Comparison of ENCODE assay signal across 8 cellular contexts in genomic region chr5:79561525-79561893, GRCh38. TPM values are rescaled to one million over a fixed set of nuclear protein-coding genes. Genes with fewer than 3 reads are reported as not detected.
A peak's percentile ranks its signal among the peaks of the same experiment; 100 is the strongest.
DNase-seq lines count a peak whose midpoint lies in the region; ATAC-seq and TF ChIP-seq lines count a peak whose summit lies in the region.

No MANE protein-coding gene starts in this region.

- intact Hi-C loops in stomach (cut with DNase I; ENCODE audit: low total_unique reads) = no loop called here
- intact Hi-C loops in spleen (cut with DNase I; ENCODE audit: low total_unique reads) = loop anchor here (5.0 kb wide), 1 partner anchor 521 kb away; no protein-coding TSS in a partner anchor

- H3K4me1 ChIP-seq in smooth muscle cell (ENCODE audit: low read depth) (peaks cover 25% of the 10 kb centered on the region), stomach (peaks cover 0 to under 1% (median 0%) of the 10 kb centered on the region in 4 donors), spleen (peaks cover 0 to 8% (median under 1%) of the 10 kb centered on the region in 6 donors)

- H3K9me3 ChIP-seq in smooth muscle cell (replicated peaks; ENCODE audit: low read depth) (no peaks in the 10 kb centered on the region), stomach (no peaks in the 10 kb centered on the region), spleen (no peaks in the 10 kb centered on the region)

- WGBS in smooth muscle cell (ENCODE audit: low lambda C conversion rate) = 97% methylated on average over 3 of the region's 3 CpGs
- WGBS in stomach, 5 donors = 74 to 97% (median 87%) methylated on average over 3 of the region's 3 CpGs
- 54 to 90% (median 81%) methylated on average over 3 of the region's 3 CpGs for WGBS in spleen, 5 donors

- peak overlapping the region; percentile 86 for H3K27ac Mint-ChIP-seq in activated CD4-positive, alpha-beta memory T cell treated with anti-CD3 and anti-CD28 coated beads, Interleukin-2, amount 10 ng/mL, durations not matched to agents 7 days and 5 days

- peaks cover 4% of the 10 kb centered on the region for H3K27me3 ChIP-seq in smooth muscle cell (ENCODE audit: low read depth)
- H3K27me3 ChIP-seq in stomach = no peaks in the 10 kb centered on the region
- H3K27me3 ChIP-seq in spleen (replicated peaks in 1 of 7) = peaks cover 0 to 4% (median 0%) of the 10 kb centered on the region in 7 donors

- POLR2A ChIA-PET in activated CD4-positive, alpha-beta memory T cell treated with anti-CD3 and anti-CD28 coated beads, Interleukin-2, amount 10 ng/mL, durations not matched to agents 7 days and 5 days (lab: Charles Lee) = interaction anchor here (0.9 to 2.4 kb wide), 3 partner anchors 51 to 633 kb away, joined by 3 to 11 read pairs (median 4); partner anchors contain the start of gene TENT2

- TF ChIP-seq CTCF in smooth muscle cell (IDR thresholded peaks at IDR 0.05; ENCODE audit: borderline replicate concordance, insufficient read depth, poor library complexity, severe bottlenecking) = no peak
- no peak for TF ChIP-seq CTCF in stomach (IDR thresholded peaks at IDR 0.05)
- no peak for TF ChIP-seq CTCF in spleen (IDR thresholded peaks at IDR 0.05 in 8 of 11, conservative IDR thresholded peaks at IDR 0.05 in 3 of 11)

- H3K4me1 Mint-ChIP-seq in activated CD4-positive, alpha-beta memory T cell treated with anti-CD3 and anti-CD28 coated beads, Interleukin-2, amount 10 ng/mL, durations not matched to agents 7 days and 5 days = peaks cover 37% of the 10 kb centered on the region

- TF ChIP-seq POLR2A in stomach (IDR thresholded peaks at IDR 0.05) (no peak), spleen (IDR thresholded peaks at IDR 0.05) (no peak)

- H3K79me2 ChIP-seq in smooth muscle cell (ENCODE audit: low read depth) = no peaks in the 10 kb centered on the region

- H3K4me3 Mint-ChIP-seq in activated CD4-positive, alpha-beta memory T cell treated with anti-CD3 and anti-CD28 coated beads, Interleukin-2, amount 10 ng/mL, durations not matched to agents 7 days and 5 days = no peak overlapping the region

- H2AFZ ChIP-seq in smooth muscle cell (ENCODE audit: low read depth) = no peak overlapping the region

- no peak overlapping the region for H3K4me3 ChIP-seq in smooth muscle cell
- no peak overlapping the region for H3K4me3 ChIP-seq in stomach
- no peak overlapping the region for H3K4me3 ChIP-seq in spleen

- H3F3A ChIP-seq in smooth muscle cell (ENCODE audit: low read depth) = no peaks in the 10 kb centered on the region

- H3K36me3 ChIP-seq in smooth muscle cell (ENCODE audit: low read depth) = no peaks in the 10 kb centered on the region
- no peaks in the 10 kb centered on the region for H3K36me3 ChIP-seq in stomach
- H3K36me3 ChIP-seq in spleen = no peaks in the 10 kb centered on the region

- TF ChIP-seq EP300 in stomach (IDR thresholded peaks at IDR 0.05) = no peak

- H4K20me1 ChIP-seq in smooth muscle cell (ENCODE audit: low read depth) = no peaks in the 10 kb centered on the region

- peaks cover 14% of the 10 kb centered on the region for H3K36me3 Mint-ChIP-seq in activated CD4-positive, alpha-beta memory T cell treated with anti-CD3 and anti-CD28 coated beads, Interleukin-2, amount 10 ng/mL, durations not matched to agents 7 days and 5 days (ENCODE audit: low read depth)

- DNase-seq in activated CD4-positive, alpha-beta memory T cell treated with anti-CD3 and anti-CD28 coated beads, Interleukin-2, amount 10 ng/mL, durations not matched to agents 7 days and 5 days = peak; percentile 28
- DNase-seq in smooth muscle cell (lab: John Stamatoyannopoulos, UW; ENCODE audit: unreplicated experiment) (no peak), RKO (ENCODE audit: low spot score) (no peak), stomach (no peak), GDM1 (lab: John Stamatoyannopoulos, UW) (no peak), spleen (no peak)

- no peak overlapping the region for H3K4me2 ChIP-seq in smooth muscle cell

- H3K9me3 Mint-ChIP-seq in activated CD4-positive, alpha-beta memory T cell treated with anti-CD3 and anti-CD28 coated beads, Interleukin-2, amount 10 ng/mL, durations not matched to agents 7 days and 5 days = peaks cover 5% of the 10 kb centered on the region

- CTCF ChIA-PET in activated CD4-positive, alpha-beta memory T cell treated with anti-CD3 and anti-CD28 coated beads, Interleukin-2, amount 10 ng/mL, durations not matched to agents 7 days and 5 days (lab: Charles Lee) = interaction anchor here (1.0 kb wide), 1 partner anchor 50 kb away, joined by 4 read pairs; no protein-coding TSS in a partner anchor

- no peaks in the 10 kb centered on the region for H3K27me3 Mint-ChIP-seq in activated CD4-positive, alpha-beta memory T cell treated with anti-CD3 and anti-CD28 coated beads, Interleukin-2, amount 10 ng/mL, durations not matched to agents 7 days and 5 days

- H3K27ac ChIP-seq in smooth muscle cell (ENCODE audit: low read depth) (peak overlapping the region; percentile 64), stomach (no peak overlapping the region), spleen (peak overlapping the region in 1 of 8 donors; percentile 4)

- no peak overlapping the region for H3K9ac ChIP-seq in smooth muscle cell (ENCODE audit: low read depth)

- ATAC-seq in GM19025 (IDR thresholded peaks at IDR 0.05; ENCODE audit: low read depth, unreplicated experiment) (peak; percentile 42), HG02763 (IDR thresholded peaks at IDR 0.05; ENCODE audit: unreplicated experiment) (peak; percentile 29)

RNA-seq across cellular contexts. Expression of gene HOMER1, which starts 47.6 kb away (rescaled TPM):
- total RNA-seq in activated CD4-positive, alpha-beta memory T cell treated with anti-CD3 and anti-CD28 coated beads, Interleukin-2, amount 10 ng/mL, durations not matched to agents 7 days and 5 days = 1 to 10 TPM; 1.2 to 1.9 TPM
- 12.7 and 14.9 TPM in 2 replicates for total RNA-seq in smooth muscle cell
- 4.4 and 7.2 TPM in 2 replicates for polyA plus RNA-seq in smooth muscle cell
- total RNA-seq in stomach = 10 to 100 TPM in 3 of 5 donors, 1 to 10 TPM in 2; 2.7 to 21.6 (median 13.6) TPM
- 1 to 10 TPM in 2 of 3 donors, under 1 TPM in 1; 0.85 to 2.3 (median 2.1) TPM for polyA plus RNA-seq in stomach
- total RNA-seq in spleen = 1 to 10 TPM; 1.3 to 5.2 (median 3.4) TPM
- polyA plus RNA-seq in spleen = under 1 TPM; 0.39 to 0.67 (median 0.41) TPM

RNA-seq across cellular contexts. Expression of gene TENT2, which starts 50.7 kb away (rescaled TPM):
- 10 to 100 TPM; 79.7 to 80.5 TPM for total RNA-seq in activated CD4-positive, alpha-beta memory T cell treated with anti-CD3 and anti-CD28 coated beads, Interleukin-2, amount 10 ng/mL, durations not matched to agents 7 days and 5 days
- 47.2 and 68.5 TPM in 2 replicates for total RNA-seq in smooth muscle cell
- 18.9 and 22.4 TPM in 2 replicates for polyA plus RNA-seq in smooth muscle cell
- total RNA-seq in stomach = 100 to 1,000 TPM in 2 of 5 donors, 10 to 100 TPM in 3; 13.9 to 306 (median 74.9) TPM
- 10 to 100 TPM; 10.0 to 20.4 (median 13.0) TPM for polyA plus RNA-seq in stomach
- 100 to 1,000 TPM; 107 to 170 (median 134) TPM for total RNA-seq in spleen
- 10 to 100 TPM; 33.8 to 47.6 (median 38.2) TPM for polyA plus RNA-seq in spleen
